In the genomic region with DNA sequence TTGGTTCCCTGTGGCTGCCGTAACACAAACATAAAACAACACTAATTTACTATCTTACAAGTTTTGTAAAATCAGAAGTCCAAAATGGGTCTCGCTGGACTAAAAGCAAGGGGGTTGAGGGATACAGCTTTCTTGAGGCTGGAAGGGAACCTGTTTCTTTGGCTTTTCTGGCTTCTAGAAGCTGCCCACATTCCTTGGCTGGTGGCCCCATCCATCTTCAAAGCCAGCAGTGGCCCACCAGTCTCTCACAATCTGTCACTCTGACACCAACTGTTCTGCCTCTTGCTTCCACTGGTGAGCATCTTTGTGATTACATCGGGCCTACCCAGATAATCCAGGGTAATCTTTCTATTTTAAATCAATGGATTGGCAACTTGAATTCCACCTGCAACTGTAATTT, we compare ENCODE assay signal across 16 cellular contexts. TPM values are rescaled to one million over a fixed set of nuclear protein-coding genes. Genes with fewer than 3 reads are reported as not detected.
A peak's percentile ranks its signal among the peaks of the same experiment; 100 is the strongest.
DNase-seq lines count a peak whose midpoint lies in the region; ATAC-seq and TF ChIP-seq lines count a peak whose summit lies in the region.
"Had no signal": no experiment of that assay in that cellular context is flagged by ENCODE, and none has a peak within 500 bp of the region (broad histone marks: within the 10 kb centered on the region; RNA-seq: fewer than 3 reads in every experiment).

No MANE protein-coding gene starts in this region.

- no peak for DNase-seq in activated T-cell treated with anti-CD3 and anti-CD28 coated beads, Interleukin-2, amount 50 U/mL, for 24 hours
- no peak for DNase-seq in activated T-cell treated with anti-CD3 and anti-CD28 coated beads, Interleukin-2, amount 50 U/mL, for 1 hour
- DNase-seq in HFFc6 (no peak), chondrocyte (ENCODE audit: low spot score) (no peak), neural progenitor cell (ENCODE audit: low spot score) (no peak), caudate nucleus (lab: John Stamatoyannopoulos, UW) (no peak), DMS 273 treated with DMSO at 0.1 percent for 48 hours (lab: John Stamatoyannopoulos, UW) (no peak)
- DNase-seq: ACHN, MG63, NCI-H2029 treated with DMSO at 0.1 percent for 48 hours, NCI-H524 treated with DMSO at 0.1 percent for 48 hours, pancreas, PC-3 had no signal

- H3K27ac ChIP-seq in neural progenitor cell, result no peak overlapping the region
- H3K27ac ChIP-seq in caudate nucleus (ENCODE audit: low read depth, low read length), result no peak overlapping the region
- H3K27ac ChIP-seq: pancreas had no signal

- no peaks in the 10 kb centered on the region for H3K9me3 ChIP-seq in neural progenitor cell (ENCODE audit: low read depth)
- H3K9me3 ChIP-seq: MG63, pancreas had no signal

- H3K4me3 ChIP-seq in neural progenitor cell, result peak overlapping the region; percentile 64

- peaks cover 4% of the 10 kb centered on the region for H3F3A ChIP-seq in neural progenitor cell (ENCODE audit: low read depth)

- no peak for TF ChIP-seq CTCF in HFFc6 (IDR thresholded peaks at IDR 0.05)
- TF ChIP-seq CTCF in chondrocyte (IDR thresholded peaks at IDR 0.05), result no peak
- TF ChIP-seq CTCF in neural progenitor cell (IDR thresholded peaks at IDR 0.05), result no peak

- no peak overlapping the region for H3K27ac Mint-ChIP-seq in activated T-cell treated with anti-CD3 and anti-CD28 coated beads, Interleukin-2, amount 50 U/mL, for 24 hours
- H3K27ac Mint-ChIP-seq in HFFc6 (peak overlapping the region; percentile 74; the same call in 1 of the 2 replicates), chondrocyte (ENCODE audit: unreplicated experiment) (no peak overlapping the region), neural progenitor cell (no peak overlapping the region)

- no peak overlapping the region for H3K9ac ChIP-seq in neural progenitor cell

- H3K36me3 ChIP-seq in neural progenitor cell, result no peaks in the 10 kb centered on the region
- H3K36me3 ChIP-seq: pancreas had no signal

- no peaks in the 10 kb centered on the region for H4K20me1 ChIP-seq in neural progenitor cell (ENCODE audit: low read depth)

- H3K4me1 ChIP-seq in neural progenitor cell, result no peaks in the 10 kb centered on the region

- H3K27me3 Mint-ChIP-seq in activated T-cell treated with anti-CD3 and anti-CD28 coated beads, Interleukin-2, amount 50 U/mL, for 24 hours, result peaks cover 63% of the 10 kb centered on the region
- H3K27me3 Mint-ChIP-seq in HFFc6 (ENCODE audit: insufficient read depth) (peaks cover 4% of the 10 kb centered on the region), chondrocyte (ENCODE audit: low read depth) (no peaks in the 10 kb centered on the region), neural progenitor cell (ENCODE audit: insufficient read depth, low read depth) (peaks cover 31% of the 10 kb centered on the region)

- peaks cover 52% of the 10 kb centered on the region for H3K27me3 ChIP-seq in neural progenitor cell
- H3K27me3 ChIP-seq: MG63, pancreas had no signal

- no peak for ATAC-seq in HG02610 (IDR thresholded peaks at IDR 0.05; ENCODE audit: unreplicated experiment)
- ATAC-seq: PC-3 had no signal

- H3K9me3 Mint-ChIP-seq in activated T-cell treated with anti-CD3 and anti-CD28 coated beads, Interleukin-2, amount 50 U/mL, for 24 hours, result no peaks in the 10 kb centered on the region
- H3K9me3 Mint-ChIP-seq in HFFc6 (no peaks in the 10 kb centered on the region), chondrocyte (ENCODE audit: low read depth) (peaks cover 8% of the 10 kb centered on the region), neural progenitor cell (peaks cover 16% of the 10 kb centered on the region)

- no peaks in the 10 kb centered on the region for H3K79me2 ChIP-seq in neural progenitor cell (ENCODE audit: low read depth)

- no peak overlapping the region for H3K4me2 ChIP-seq in neural progenitor cell

- H2AFZ ChIP-seq in neural progenitor cell (replicated peaks), result no peak overlapping the region

- H3K4me1 Mint-ChIP-seq in activated T-cell treated with anti-CD3 and anti-CD28 coated beads, Interleukin-2, amount 50 U/mL, for 24 hours (ENCODE audit: low read depth), result peaks cover 9% of the 10 kb centered on the region
- H3K4me1 Mint-ChIP-seq in HFFc6 (ENCODE audit: low read depth) (peaks cover 70% of the 10 kb centered on the region), chondrocyte (ENCODE audit: low read depth) (peaks cover 36% of the 10 kb centered on the region), neural progenitor cell (no peaks in the 10 kb centered on the region)

- peak overlapping the region; percentile 66 for H3K4me3 Mint-ChIP-seq in activated T-cell treated with anti-CD3 and anti-CD28 coated beads, Interleukin-2, amount 50 U/mL, for 24 hours
- H3K4me3 Mint-ChIP-seq in HFFc6, result peak overlapping the region; percentile 94
- peak overlapping the region; percentile 71 for H3K4me3 Mint-ChIP-seq in chondrocyte (ENCODE audit: unreplicated experiment)
- no peak overlapping the region for H3K4me3 Mint-ChIP-seq in neural progenitor cell

- no peaks in the 10 kb centered on the region for H3K36me3 Mint-ChIP-seq in activated T-cell treated with anti-CD3 and anti-CD28 coated beads, Interleukin-2, amount 50 U/mL, for 24 hours (ENCODE audit: low read depth)
- H3K36me3 Mint-ChIP-seq in HFFc6 (ENCODE audit: low read depth) (peaks cover 14% of the 10 kb centered on the region), chondrocyte (ENCODE audit: low read depth) (no peaks in the 10 kb centered on the region), neural progenitor cell (peaks cover 2% of the 10 kb centered on the region)

RNA-seq across cellular contexts. Expression of a gene that starts 1.1 kb away (rescaled TPM):
- 100 to 1,000 TPM; 502 to 857 (median 524) TPM for total RNA-seq in HFFc6 (2021; fragmentation: NEBNext Ultra II Directional; extraction: Animal tissue kit (Norgen Biotek cat#: 25700))
- total RNA-seq in chondrocyte (46.5 to 64.9 TPM (median 48.1 TPM) in 3 replicates), neural progenitor cell (ENCODE audit: low replicate concordance) (2.7 and 4.7 TPM in 2 replicates)

RNA-seq across cellular contexts. Expression of a gene that starts 39.6 kb away (rescaled TPM):
- total RNA-seq in HFFc6 (2021; fragmentation: NEBNext Ultra II Directional; extraction: Animal tissue kit (Norgen Biotek cat#: 25700)), result under 1 TPM in 3 of 6 experiments, not detected in 3; 0.19 to 0.26 (median 0.21) TPM
- total RNA-seq in chondrocyte (0.25 to 0.51 TPM (median 0.36 TPM) in 3 replicates), neural progenitor cell (ENCODE audit: low replicate concordance) (0.19 TPM in 1 of 2 replicates, not detected in the other)
- total RNA-seq: lung microvascular endothelial cell, skeletal muscle tissue had no signal
